In the genomic region with DNA sequence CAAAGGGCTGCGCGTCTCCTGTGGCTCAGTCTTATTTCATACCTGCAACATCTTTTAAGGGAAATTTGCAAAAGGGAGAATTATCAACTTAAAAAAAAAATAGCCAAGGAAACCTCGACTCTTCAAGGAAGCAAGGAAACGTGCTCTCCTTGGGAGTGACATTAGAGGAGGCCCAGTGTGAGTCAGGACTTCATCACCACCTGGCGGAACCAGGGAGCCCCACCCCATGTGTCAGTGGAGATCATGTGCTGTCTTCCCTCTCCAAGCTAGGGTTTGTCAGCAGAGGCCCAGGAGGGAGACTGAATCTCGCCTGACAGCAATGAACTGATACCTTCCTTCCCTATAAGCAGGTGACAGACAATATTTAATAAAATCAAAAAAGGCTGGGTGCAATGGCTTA, we compare ENCODE assay signal across 14 cellular contexts. TPM values are rescaled to one million over a fixed set of nuclear protein-coding genes. Genes with fewer than 3 reads are reported as not detected.
DNase-seq lines count a peak whose midpoint lies in the region; ATAC-seq and TF ChIP-seq lines count a peak whose summit lies in the region.
"Had no signal": no experiment of that assay in that cellular context is flagged by ENCODE, and none has a peak within 500 bp of the region (broad histone marks: within the 10 kb centered on the region; RNA-seq: fewer than 3 reads in every experiment).

No MANE protein-coding gene starts in this region.

- 100% methylated on average over 2 of the region's 6 CpGs for WGBS in right lobe of liver (ENCODE audit: insufficient coverage, low coverage, low lambda C conversion rate, missing lambda C conversion rate)

- peaks cover 0 to 44% (median 11%) of the 10 kb centered on the region in 4 donors for H3K36me3 ChIP-seq in right lobe of liver
- H3K36me3 ChIP-seq: HAP-1 had no signal

- H3K9me3 ChIP-seq in right lobe of liver, result no peaks in the 10 kb centered on the region
- H3K9me3 ChIP-seq: HAP-1 had no signal

- peaks cover 0 to 66% (median 29%) of the 10 kb centered on the region in 4 donors for H3K4me1 ChIP-seq in right lobe of liver
- H3K4me1 ChIP-seq: HAP-1 had no signal

- peak overlapping the region in 2 of 3 donors; percentile 94 to 96 for H3K27ac ChIP-seq in right lobe of liver

- H3K4me3 ChIP-seq in right lobe of liver, result no peak overlapping the region
- H3K4me3 ChIP-seq: HAP-1 had no signal

- ATAC-seq in right lobe of liver (no peak), HG03571 (IDR thresholded peaks at IDR 0.05; ENCODE audit: unreplicated experiment) (no peak), GM21381 (IDR thresholded peaks at IDR 0.05; ENCODE audit: unreplicated experiment) (no peak), GM18907 (IDR thresholded peaks at IDR 0.05; ENCODE audit: unreplicated experiment) (no peak), HG03045 (IDR thresholded peaks at IDR 0.05; ENCODE audit: unreplicated experiment) (no peak)
- ATAC-seq: activated CD8-positive, alpha-beta T cell treated with anti-CD3 and anti-CD28 coated beads, Interleukin-2, amount 10 ng/mL, durations not matched to agents 7 days and 5 days had no signal

- no peak for TF ChIP-seq POLR2A in right lobe of liver (IDR thresholded peaks at IDR 0.05)

- DNase-seq in AG20443 (ENCODE audit: low spot score) (peak; percentile 55), dermis blood vessel endothelial cell (peak; percentile 11), right lobe of liver (no peak)
- DNase-seq: activated CD8-positive, alpha-beta T cell treated with anti-CD3 and anti-CD28 coated beads, Interleukin-2, amount 10 ng/mL, durations not matched to agents 7 days and 5 days; NCI-H1436; NCI-H510A treated with DMSO at 0.1 percent for 48 hours; posterior cingulate gyrus; T1000 had no signal

- intact Hi-C loops in right lobe of liver (cut with DNase I), result no loop called here

- TF ChIP-seq EP300 in Ishikawa (IDR thresholded peaks at IDR 0.05; ENCODE audit: borderline replicate concordance), result no peak

- no peak for TF ChIP-seq CTCF in right lobe of liver (IDR thresholded peaks at IDR 0.05)

- H3K27me3 ChIP-seq in right lobe of liver, result no peaks in the 10 kb centered on the region

- no peak for TF ChIP-seq RAD21 in Ishikawa (IDR thresholded peaks at IDR 0.05; ENCODE audit: low read depth)

TF ChIP-seq in Ishikawa, 13 proteins besides CTCF, POLR2A, EP300 and RAD21:
- TF ChIP-seq, protein P1, sequence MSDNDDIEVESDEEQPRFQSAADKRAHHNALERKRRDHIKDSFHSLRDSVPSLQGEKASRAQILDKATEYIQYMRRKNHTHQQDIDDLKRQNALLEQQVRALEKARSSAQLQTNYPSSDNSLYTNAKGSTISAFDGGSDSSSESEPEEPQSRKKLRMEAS (IDR thresholded peaks at IDR 0.05), result peak; percentile 35; the same call in 1 of the 2 replicates
- no peak for TF ChIP-seq TCF12 (IDR thresholded peaks at IDR 0.05; ENCODE audit: low read depth)
- no peak for TF ChIP-seq CREB1 (IDR thresholded peaks at IDR 0.05; ENCODE audit: low read depth)
- no peak for TF ChIP-seq NFIC (IDR thresholded peaks at IDR 0.05)

RNA-seq across cellular contexts. Expression of gene POR, which starts 28.9 kb away (rescaled TPM):
- total RNA-seq in dermis blood vessel endothelial cell (87.0 and 102 TPM in 2 replicates), right lobe of liver (1,000 to 10,000 TPM in 1 of 6 experiments, 100 to 1,000 TPM in 5; 370 to 1,042 (median 725) TPM)

RNA-seq across cellular contexts. Expression of gene TMEM120A, which starts 50.5 kb away (rescaled TPM):
- total RNA-seq in dermis blood vessel endothelial cell (43.4 and 47.8 TPM in 2 replicates), right lobe of liver (100 to 1,000 TPM in 1 of 6 experiments, 10 to 100 TPM in 5; 20.8 to 104 (median 53.1) TPM)

Comparison
In these comparisons a context has a peak if more than half of its experiments do, and no peak if none do; other contexts are left out.
1. DNase-seq: peak in AG20443 (single experiment) and dermis blood vessel endothelial cell (single experiment); none in right lobe of liver (0 of 3).